In genomic region chr17:39753514-39754160, GRCh38 we compare ENCODE assay signal across 1 cellular context.
TF ChIP-seq lines count a peak whose summit lies in the region.

No MANE protein-coding gene starts in this region.

TF ChIP-seq in IMR-90, 13 proteins besides CTCF, POLR2A, EP300 and RAD21:
- TF ChIP-seq NFE2L2 (IDR thresholded peaks at IDR 0.05; ENCODE audit: low read depth, low read length) (no peak), MAZ (IDR thresholded peaks at IDR 0.05; ENCODE audit: borderline replicate concordance, low read depth, low read length) (no peak), CEBPB (IDR thresholded peaks at IDR 0.05; ENCODE audit: low read depth, low read length) (no peak), BHLHE40 (IDR thresholded peaks at IDR 0.05; ENCODE audit: low read depth, low read length) (no peak), MAFK (IDR thresholded peaks at IDR 0.05; ENCODE audit: low read depth, low read length) (no peak), MXI1 (IDR thresholded peaks at IDR 0.05; ENCODE audit: borderline replicate concordance, low read depth, low read length) (no peak), ELK1 (IDR thresholded peaks at IDR 0.05; ENCODE audit: borderline replicate concordance, low read depth, low read length) (no peak), USF2 (IDR thresholded peaks at IDR 0.05; ENCODE audit: low read depth, low read length) (no peak)
